1 cellular context compared by ENCODE assay signal in the genomic region with DNA sequence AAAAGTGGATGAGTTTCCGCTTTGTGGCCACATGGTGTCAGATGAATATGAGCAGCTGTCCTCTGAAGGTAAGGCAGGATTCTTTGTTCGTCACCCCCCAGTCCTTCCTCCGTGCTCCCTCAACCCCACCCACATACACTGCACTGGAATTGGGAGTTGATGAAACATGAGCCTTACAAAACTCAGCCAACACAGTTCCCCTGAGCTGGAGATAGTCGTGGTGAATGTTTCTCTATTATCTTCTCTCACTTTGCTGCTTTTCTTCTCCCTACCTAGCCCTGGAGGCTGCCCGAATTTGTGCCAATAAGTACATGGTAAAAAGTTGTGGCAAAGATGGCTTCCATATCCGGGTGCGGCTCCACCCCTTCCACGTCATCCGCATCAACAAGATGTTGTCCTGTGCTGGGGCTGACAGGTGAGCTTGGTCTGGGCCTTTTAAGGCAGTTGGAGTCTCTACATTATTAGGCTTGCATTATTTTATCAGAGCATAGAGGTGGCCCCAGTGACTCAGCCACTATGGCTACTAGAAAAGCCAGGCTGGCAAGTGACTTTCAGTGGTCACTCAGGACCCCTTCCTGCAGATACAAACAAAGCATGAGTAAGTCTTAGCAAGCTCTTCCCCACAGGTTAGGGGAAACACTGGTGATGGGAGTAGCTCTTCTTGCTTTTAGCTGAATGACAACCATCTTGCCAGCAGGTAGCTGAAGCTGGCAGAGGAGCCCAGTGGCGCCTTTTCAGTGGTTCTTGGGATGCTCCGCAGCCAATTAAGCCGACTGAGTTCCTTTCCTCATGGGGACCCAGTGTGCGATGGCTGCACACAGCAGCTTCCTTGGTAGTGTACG.
A peak's percentile ranks its signal among the peaks of the same experiment; 100 is the strongest.
TF ChIP-seq lines count a peak whose summit lies in the region.

No MANE protein-coding gene starts in this region.

TF ChIP-seq in HepG2, 621 proteins besides CTCF, POLR2A, EP300 and RAD21:
- TF ChIP-seq ZNF367 (CRISPR knock-in tag; IDR thresholded peaks at IDR 0.05; ENCODE audit: borderline replicate concordance) (no peak), NFKBIZ (CRISPR knock-in tag; IDR thresholded peaks at IDR 0.05) (no peak), HMG20B (CRISPR knock-in tag; conservative IDR thresholded peaks at IDR 0.05) (no peak), AGO2 (optimal IDR thresholded peaks at IDR 0.05; ENCODE audit: low read depth, low read length) (peak; percentile 21), SRY (CRISPR knock-in tag; IDR thresholded peaks at IDR 0.05) (no peak), ZNF773 (CRISPR knock-in tag; IDR thresholded peaks at IDR 0.05; ENCODE audit: borderline replicate concordance) (no peak), BRCA1 (CRISPR knock-in tag; IDR thresholded peaks at IDR 0.05) (no peak), MBD4 (IDR thresholded peaks at IDR 0.05; ENCODE audit: borderline replicate concordance, low read length) (0 out of 2 replicates have a peak, but pooled peaks have one; percentile 36), POLR2G (IDR thresholded peaks at IDR 0.05; ENCODE audit: low read depth, low read length) (0 out of 2 replicates have a peak, but pooled peaks have one; percentile 10), ZMYM2 (CRISPR knock-in tag; IDR thresholded peaks at IDR 0.05) (no peak), ZNF333 (CRISPR knock-in tag; IDR thresholded peaks at IDR 0.05; ENCODE audit: borderline replicate concordance) (no peak), MEIS1 (CRISPR knock-in tag; IDR thresholded peaks at IDR 0.05; ENCODE audit: borderline replicate concordance) (no peak), ZNF841 (CRISPR knock-in tag; IDR thresholded peaks at IDR 0.05; ENCODE audit: borderline replicate concordance) (no peak), SIN3A (IDR thresholded peaks at IDR 0.05; ENCODE audit: borderline replicate concordance, low read depth, low read length) (no peak), PHF8 (CRISPR knock-in tag; IDR thresholded peaks at IDR 0.05) (no peak), ZSCAN9 (CRISPR knock-in tag; IDR thresholded peaks at IDR 0.05; ENCODE audit: borderline replicate concordance) (no peak), SMC3 (IDR thresholded peaks at IDR 0.05; ENCODE audit: low read length) (no peak), RELA (CRISPR knock-in tag; IDR thresholded peaks at IDR 0.05) (no peak)
- TF ChIP-seq, protein P1, sequence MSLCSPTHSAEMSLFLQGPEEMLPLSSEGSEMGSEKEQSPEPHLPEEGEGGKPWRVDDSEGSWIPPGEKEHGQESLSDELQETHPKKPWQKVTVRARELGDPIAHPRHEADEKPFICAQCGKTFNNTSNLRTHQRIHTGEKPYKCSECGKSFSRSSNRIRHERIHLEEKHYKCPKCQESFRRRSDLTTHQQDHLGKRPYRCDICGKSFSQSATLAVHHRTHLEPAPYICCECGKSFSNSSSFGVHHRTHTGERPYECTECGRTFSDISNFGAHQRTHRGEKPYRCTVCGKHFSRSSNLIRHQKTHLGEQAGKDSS (CRISPR knock-in tag; IDR thresholded peaks at IDR 0.05; ENCODE audit: borderline replicate concordance, low read depth): 0 out of 2 replicates have a peak, but pooled peaks have one; percentile 8
